ENCODE assay signal across 18 cellular contexts in genomic region chrX:29143356-29143755, GRCh38.
"Had no signal": no experiment of that assay in that cellular context is flagged by ENCODE, and none has a peak within 500 bp of the region (broad histone marks: within the 10 kb centered on the region; RNA-seq: fewer than 3 reads in every experiment).

No MANE protein-coding gene starts in this region.

- H3K4me1 Mint-ChIP-seq: activated CD8-positive, alpha-beta memory T cell treated with anti-CD3 and anti-CD28 coated beads, Interleukin-2, amount 10 ng/mL, durations not matched to agents 7 days and 5 days; naive thymus-derived CD8-positive, alpha-beta T cell had no signal

- H3K4me3 Mint-ChIP-seq: activated CD8-positive, alpha-beta memory T cell treated with anti-CD3 and anti-CD28 coated beads, Interleukin-2, amount 10 ng/mL, durations not matched to agents 7 days and 5 days; activated T-cell treated with anti-CD3 and anti-CD28 coated beads, Interleukin-2, amount 50 U/mL, for 24 hours; naive thymus-derived CD8-positive, alpha-beta T cell; T-helper 2 cell treated with Interferon-gamma antibody and Interleukin-4, amounts not matched to agents 5 μg/mL and 100 μg/mL, for 36 hours had no signal

- H3K27me3 Mint-ChIP-seq: activated CD8-positive, alpha-beta memory T cell treated with anti-CD3 and anti-CD28 coated beads, Interleukin-2, amount 10 ng/mL, durations not matched to agents 7 days and 5 days; activated T-cell treated with anti-CD3 and anti-CD28 coated beads, Interleukin-2, amount 50 U/mL, for 24 hours; naive thymus-derived CD8-positive, alpha-beta T cell had no signal

- ATAC-seq: activated CD8-positive, alpha-beta memory T cell treated with anti-CD3 and anti-CD28 coated beads, Interleukin-2, amount 10 ng/mL, durations not matched to agents 7 days and 5 days; activated naive CD4-positive, alpha-beta T cell treated with anti-CD3 and anti-CD28 coated beads, Interleukin-2, amount 50 U/mL, for 72 hours; left colon; mucosa of descending colon; naive thymus-derived CD8-positive, alpha-beta T cell had no signal

- H3K36me3 Mint-ChIP-seq: activated CD8-positive, alpha-beta memory T cell treated with anti-CD3 and anti-CD28 coated beads, Interleukin-2, amount 10 ng/mL, durations not matched to agents 7 days and 5 days; activated naive CD4-positive, alpha-beta T cell treated with anti-CD3 and anti-CD28 coated beads, Interleukin-2, amount 50 U/mL, for 72 hours had no signal

- H3K4me3 ChIP-seq: colonic mucosa, mucosa of descending colon, right atrium auricular region, skin epidermis, stomach, thoracic aorta had no signal

- H3K27ac Mint-ChIP-seq: activated CD8-positive, alpha-beta memory T cell treated with anti-CD3 and anti-CD28 coated beads, Interleukin-2, amount 10 ng/mL, durations not matched to agents 7 days and 5 days; activated naive CD4-positive, alpha-beta T cell treated with anti-CD3 and anti-CD28 coated beads, Interleukin-2, amount 50 U/mL, for 72 hours; activated T-cell treated with anti-CD3 and anti-CD28 coated beads, Interleukin-2, amount 50 U/mL, for 24 hours; naive thymus-derived CD8-positive, alpha-beta T cell; T-helper 2 cell treated with Interferon-gamma antibody and Interleukin-4, amounts not matched to agents 5 μg/mL and 100 μg/mL, for 36 hours had no signal

- H3K9me3 Mint-ChIP-seq: activated T-cell treated with anti-CD3 and anti-CD28 coated beads, Interleukin-2, amount 50 U/mL, for 24 hours had no signal

- DNase-seq: activated CD4-positive, alpha-beta T cell treated with anti-CD3 and anti-CD28 coated beads for 1 hour; activated CD4-positive, alpha-beta T cell treated with anti-CD3 and anti-CD28 coated beads, Interleukin-2, amount 50 U/mL, for 48 hours; activated CD8-positive, alpha-beta memory T cell treated with anti-CD3 and anti-CD28 coated beads, Interleukin-2, amount 10 ng/mL, durations not matched to agents 7 days and 5 days; activated effector memory CD4-positive, alpha-beta T cell treated with anti-CD3 and anti-CD28 coated beads, Interleukin-2, amount 50 U/mL, for 16 hours; activated T-cell treated with anti-CD3 and anti-CD28 coated beads, Interleukin-2, amount 50 U/mL, for 24 hours; aorta; colonic mucosa; effector CD4-positive, alpha-beta T cell; left colon; mammary epithelial cell; mucosa of descending colon; naive thymus-derived CD8-positive, alpha-beta T cell; stomach had no signal
